ENCODE assay signal across 31 cellular contexts in the genomic region with DNA sequence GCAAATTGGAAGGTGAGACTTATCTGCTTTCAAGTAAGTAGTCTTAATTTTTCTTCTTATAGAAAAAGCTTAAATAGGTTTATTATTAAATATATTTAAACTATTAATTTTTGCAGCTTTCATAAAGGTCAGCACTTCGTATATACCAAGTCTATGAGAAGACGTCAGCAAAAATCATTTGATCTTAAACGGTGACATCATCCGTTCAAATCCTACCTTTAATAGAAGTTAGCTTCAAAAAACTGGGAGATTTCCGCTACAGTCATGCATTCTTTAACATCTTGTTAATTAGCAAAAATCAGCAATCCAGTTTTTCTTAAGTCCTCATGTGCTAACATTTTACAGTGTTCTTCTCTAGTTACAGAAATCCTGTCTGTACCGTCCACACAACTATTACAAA. TPM values are rescaled to one million over a fixed set of nuclear protein-coding genes. Genes with fewer than 3 reads are reported as not detected.
"Had no signal": no experiment of that assay in that cellular context is flagged by ENCODE, and none has a peak within 500 bp of the region (broad histone marks: within the 10 kb centered on the region; RNA-seq: fewer than 3 reads in every experiment).

No MANE protein-coding gene starts in this region.

- H3K4me1 ChIP-seq: left ventricle myocardium inferior, pancreas, prostate gland, sigmoid colon, spleen, suprapubic skin, tibial artery, upper lobe of right lung had no signal

- FAIRE-seq: pancreas, small intestine, urothelium cell line had no signal

- H3K4me2 ChIP-seq: hepatocyte had no signal

- H3K4me1 Mint-ChIP-seq: naive B cell; natural killer cell; stimulated activated effector memory CD8-positive, alpha-beta T cell treated with anti-CD3 and anti-CD28 coated beads, Interleukin-12 subunit alpha, Interleukin-12 subunit beta, amount 100 ng/mL, for 72 hours had no signal

- H3K27me3 Mint-ChIP-seq: stimulated activated naive CD8-positive, alpha-beta T cell treated with anti-CD3 and anti-CD28 coated beads, Interleukin-15, Interleukin-2, amounts not matched to agents 100 ng/mL and 50 ng/mL, for 24 hours had no signal

- H3K27ac Mint-ChIP-seq: naive B cell; natural killer cell; stimulated activated effector memory CD8-positive, alpha-beta T cell treated with anti-CD3 and anti-CD28 coated beads, Interleukin-12 subunit alpha, Interleukin-12 subunit beta, amount 100 ng/mL, for 72 hours; stimulated activated naive CD8-positive, alpha-beta T cell treated with anti-CD3 and anti-CD28 coated beads, Interleukin-15, Interleukin-2, amounts not matched to agents 100 ng/mL and 50 ng/mL, for 24 hours had no signal

- DNase-seq: islet precursor cell; left ventricle myocardium inferior; mesendoderm; naive B cell; natural killer cell; nucleus accumbens; pancreas; posterior cingulate gyrus; retina; right cardiac atrium; sigmoid colon; small intestine; spleen; stimulated activated CD4-positive, alpha-beta T cell treated with anti-CD3 and anti-CD28 coated beads, Interleukin-4, amount 100 ng/mL, for 24 hours; stimulated activated naive CD4-positive, alpha-beta T cell; tibial artery; trophoblast cell; upper lobe of right lung had no signal

- H3K79me2 ChIP-seq: hepatocyte had no signal

- H3K4me3 Mint-ChIP-seq: mesothelial cell of epicardium; naive B cell; natural killer cell; stimulated activated effector memory CD8-positive, alpha-beta T cell treated with anti-CD3 and anti-CD28 coated beads, Interleukin-12 subunit alpha, Interleukin-12 subunit beta, amount 100 ng/mL, for 72 hours; stimulated activated naive CD8-positive, alpha-beta T cell treated with anti-CD3 and anti-CD28 coated beads, Interleukin-15, Interleukin-2, amounts not matched to agents 100 ng/mL and 50 ng/mL, for 24 hours had no signal

- H3K36me3 ChIP-seq: left ventricle myocardium inferior, pancreas, prostate gland, sigmoid colon, spleen, suprapubic skin, thoracic aorta, tibial artery, upper lobe of right lung had no signal

- H3K4me3 ChIP-seq: hepatocyte, left ventricle myocardium inferior, lung, pancreas, prostate gland, sigmoid colon, spleen, suprapubic skin, thoracic aorta, tibial artery, upper lobe of right lung had no signal

- H3K27ac ChIP-seq: hepatocyte, left ventricle myocardium inferior, pancreas, prostate gland, sigmoid colon, spleen, suprapubic skin, thoracic aorta, tibial artery, upper lobe of right lung had no signal

- H3K36me3 Mint-ChIP-seq: mesothelial cell of epicardium; naive B cell; natural killer cell; stimulated activated effector memory CD8-positive, alpha-beta T cell treated with anti-CD3 and anti-CD28 coated beads, Interleukin-12 subunit alpha, Interleukin-12 subunit beta, amount 100 ng/mL, for 72 hours had no signal

- H3K27me3 ChIP-seq: hepatocyte, pancreas, sigmoid colon, spleen, suprapubic skin, tibial artery, upper lobe of right lung had no signal

- H3K9me3 ChIP-seq: left ventricle myocardium inferior, pancreas, prostate gland, sigmoid colon, spleen, suprapubic skin, thoracic aorta, tibial artery, upper lobe of right lung had no signal

- ATAC-seq: natural killer cell; pancreas; right cardiac atrium; stimulated activated effector memory CD8-positive, alpha-beta T cell treated with anti-CD3 and anti-CD28 coated beads, Interleukin-12 subunit alpha, Interleukin-12 subunit beta, amount 100 ng/mL, for 72 hours; upper lobe of right lung had no signal

- H3K9me3 Mint-ChIP-seq: natural killer cell; stimulated activated effector memory CD8-positive, alpha-beta T cell treated with anti-CD3 and anti-CD28 coated beads, Interleukin-12 subunit alpha, Interleukin-12 subunit beta, amount 100 ng/mL, for 72 hours; stimulated activated naive CD8-positive, alpha-beta T cell treated with anti-CD3 and anti-CD28 coated beads, Interleukin-15, Interleukin-2, amounts not matched to agents 100 ng/mL and 50 ng/mL, for 24 hours had no signal

- H2AFZ ChIP-seq: hepatocyte had no signal

RNA-seq across cellular contexts. Expression of a gene that starts 58.6 kb away (rescaled TPM):
- total RNA-seq: kidney epithelial cell, left ventricle myocardium inferior, mononuclear cell, natural killer cell, osteoblast, sigmoid colon, spleen, thoracic aorta, upper lobe of right lung had no signal
- polyA plus RNA-seq: hepatocyte, lung, neural cell, pancreas, sigmoid colon, small intestine, spleen had no signal
